Comparison of ENCODE assay signal across 21 cellular contexts in genomic region chr10:130013938-130014733, GRCh38. TPM values are rescaled to one million over a fixed set of nuclear protein-coding genes. Genes with fewer than 3 reads are reported as not detected.
"Had no signal": no experiment of that assay in that cellular context is flagged by ENCODE, and none has a peak within 500 bp of the region (broad histone marks: within the 10 kb centered on the region; RNA-seq: fewer than 3 reads in every experiment).

No MANE protein-coding gene starts in this region.

- H3K4me3 Mint-ChIP-seq: activated T-cell treated with anti-CD3 and anti-CD28 coated beads, Interleukin-2, amount 50 U/mL, for 24 hours; central memory CD8-positive, alpha-beta T cell; immature natural killer cell; naive thymus-derived CD4-positive, alpha-beta T cell; stimulated activated naive CD8-positive, alpha-beta T cell treated with anti-CD3 and anti-CD28 coated beads, Interleukin-15, Interleukin-2, amounts not matched to agents 100 ng/mL and 50 ng/mL, for 24 hours; T-helper 1 cell treated with Interleukin-12 subunit alpha and Interleukin-12 subunit beta and Interleukin-4 antibody, amounts not matched to agents 30 μg/mL and 1 μg/mL, for 36 hours had no signal

- H3K36me3 ChIP-seq: lower lobe of right lung, neutrophil, right lobe of liver had no signal

- H3K36me3 Mint-ChIP-seq: activated naive CD4-positive, alpha-beta T cell treated with anti-CD3 and anti-CD28 coated beads, Interleukin-2, amount 50 U/mL, for 72 hours; brain; immature natural killer cell; naive thymus-derived CD4-positive, alpha-beta T cell had no signal

- H3K4me1 ChIP-seq: lower lobe of right lung, right lobe of liver, testis had no signal

- H3K27me3 ChIP-seq: neutrophil, right lobe of liver, testis had no signal

- H3K4me1 Mint-ChIP-seq: central memory CD8-positive, alpha-beta T cell; immature natural killer cell had no signal

- H3K9me3 ChIP-seq: lower lobe of right lung, neutrophil, right lobe of liver, testis had no signal

- H3K27ac Mint-ChIP-seq: activated T-cell treated with anti-CD3 and anti-CD28 coated beads, Interleukin-2, amount 50 U/mL, for 24 hours; immature natural killer cell; naive thymus-derived CD4-positive, alpha-beta T cell; progenitor cell of endocrine pancreas; stimulated activated naive CD8-positive, alpha-beta T cell treated with anti-CD3 and anti-CD28 coated beads, Interleukin-15, Interleukin-2, amounts not matched to agents 100 ng/mL and 50 ng/mL, for 24 hours; T-helper 1 cell treated with Interleukin-12 subunit alpha and Interleukin-12 subunit beta and Interleukin-4 antibody, amounts not matched to agents 30 μg/mL and 1 μg/mL, for 36 hours had no signal

- H3K27me3 Mint-ChIP-seq: stimulated activated naive CD8-positive, alpha-beta T cell treated with anti-CD3 and anti-CD28 coated beads, Interleukin-15, Interleukin-2, amounts not matched to agents 100 ng/mL and 50 ng/mL, for 24 hours had no signal

- H3K27ac ChIP-seq: lower lobe of right lung, neutrophil, right lobe of liver, testis had no signal

- H3K4me3 ChIP-seq: lower lobe of right lung, right lobe of liver had no signal

- ATAC-seq: activated naive CD4-positive, alpha-beta T cell treated with anti-CD3 and anti-CD28 coated beads, Interleukin-2, amount 50 U/mL, for 72 hours; lower lobe of right lung; naive thymus-derived CD4-positive, alpha-beta T cell had no signal

- DNase-seq: activated CD4-positive, alpha-beta T cell treated with anti-CD3 and anti-CD28 coated beads, Interleukin-2, amount 50 U/mL, for 1 hour; activated CD4-positive, CD25-positive, alpha-beta regulatory T cell; activated effector memory CD4-positive, alpha-beta T cell treated with anti-CD3 and anti-CD28 coated beads, Interleukin-2, amount 50 U/mL, for 16 hours; activated T-cell treated with anti-CD3 and anti-CD28 coated beads, Interleukin-2, amount 50 U/mL, for 24 hours; amygdala; glutamatergic neuron; immature natural killer cell; lower lobe of right lung; naive thymus-derived CD4-positive, alpha-beta T cell; right lobe of liver; stimulated activated CD4-positive, alpha-beta T cell treated with anti-CD3 and anti-CD28 coated beads, Interleukin-12 subunit alpha, Interleukin-12 subunit beta, amount 100 ng/mL, for 4 hours; stimulated activated CD4-positive, alpha-beta T cell treated with anti-CD3 and anti-CD28 coated beads, Interleukin-4, amount 100 ng/mL, for 1 hour; testis had no signal

RNA-seq across cellular contexts. Expression of gene EBF3, which starts 50.1 kb away (rescaled TPM):
- total RNA-seq: activated naive CD4-positive, alpha-beta T cell treated with anti-CD3 and anti-CD28 coated beads, Interleukin-2, amount 50 U/mL, for 72 hours; epithelial cell of proximal tubule; naive thymus-derived CD4-positive, alpha-beta T cell had no signal
- polyA plus RNA-seq: immature natural killer cell; naive thymus-derived CD4-positive, alpha-beta T cell had no signal
